Comparison of ENCODE assay signal across 10 cellular contexts in the genomic region with DNA sequence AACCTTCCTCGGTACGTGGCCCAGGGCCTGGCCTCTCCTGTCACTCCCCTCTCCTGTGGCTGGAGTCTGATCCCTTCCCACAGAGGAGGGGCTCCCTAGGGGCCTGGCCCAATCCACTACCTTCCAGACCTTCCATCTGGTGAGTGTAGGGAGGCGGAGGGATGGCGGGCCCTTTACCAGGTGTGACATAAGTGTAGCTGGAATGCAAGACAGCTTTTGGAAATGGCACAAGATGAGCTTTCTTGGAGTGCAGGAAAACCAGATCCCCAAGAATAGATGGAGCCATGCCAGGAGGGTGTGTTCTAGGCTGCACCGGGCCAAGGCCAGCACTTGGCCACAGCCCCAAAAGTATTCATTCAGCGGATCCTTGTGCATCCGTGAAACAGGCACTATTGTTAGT. TPM values are rescaled to one million over a fixed set of nuclear protein-coding genes. Genes with fewer than 3 reads are reported as not detected.
DNase-seq lines count a peak whose midpoint lies in the region; ATAC-seq and TF ChIP-seq lines count a peak whose summit lies in the region.
"Had no signal": no experiment of that assay in that cellular context is flagged by ENCODE, and none has a peak within 500 bp of the region (broad histone marks: within the 10 kb centered on the region; RNA-seq: fewer than 3 reads in every experiment).

No MANE protein-coding gene starts in this region.

- peaks cover 0 to 27% (median 16%) of the 10 kb centered on the region in 4 donors for H3K4me1 ChIP-seq in tibial artery

- no peaks in the 10 kb centered on the region for H3K9me3 Mint-ChIP-seq in brain
- H3K9me3 Mint-ChIP-seq: neural crest cell had no signal

- DNase-seq in M059J (ENCODE audit: low read depth) (peak; percentile 32), iPS-NIHi7 (ENCODE audit: extremely low spot score) (peak; percentile 35), tibial artery (no peak), NCI-H510A treated with DMSO at 0.1 percent for 48 hours (lab: John Stamatoyannopoulos, UW) (no peak)
- no peak for DNase-seq in stimulated activated CD4-positive, alpha-beta T cell treated with anti-CD3 and anti-CD28 coated beads, Interleukin-12 subunit alpha, Interleukin-12 subunit beta, amount 100 ng/mL, for 4 hours
- DNase-seq: activated CD8-positive, alpha-beta memory T cell treated with anti-CD3 and anti-CD28 coated beads, Interleukin-2, amount 50 U/mL, for 48 hours; T-helper 2 cell had no signal

- H3K27me3 ChIP-seq in tibial artery, result no peaks in the 10 kb centered on the region

- ATAC-seq in GM21528 (IDR thresholded peaks at IDR 0.05; ENCODE audit: low FRiP score, unreplicated experiment), result no peak

- peak overlapping the region in 3 of 5 experiments; percentile 54 to 87 (median 85) for H3K27ac Mint-ChIP-seq in brain

- no peaks in the 10 kb centered on the region for H3K27me3 Mint-ChIP-seq in brain

- H3K36me3 Mint-ChIP-seq in brain, result peaks cover 28% of the 10 kb centered on the region

- no peaks in the 10 kb centered on the region for H3K9me3 ChIP-seq in tibial artery

- H3K4me1 Mint-ChIP-seq in brain, result peaks cover 43% of the 10 kb centered on the region

- no peak overlapping the region for H3K4me3 Mint-ChIP-seq in brain
- H3K4me3 Mint-ChIP-seq: neural crest cell had no signal

- TF ChIP-seq CTCF in brain (conservative IDR thresholded peaks at IDR 0.05) (no peak), tibial artery (IDR thresholded peaks at IDR 0.05) (no peak)

- peaks cover 8 to 38% (median 35%) of the 10 kb centered on the region in 3 donors for H3K36me3 ChIP-seq in tibial artery

- intact Hi-C loops in tibial artery (cut with DNase I; ENCODE audit: low total_unique reads), result loop anchor here (2.0 kb wide), 1 partner anchor 144 kb away; no protein-coding TSS in a partner anchor

- no peak overlapping the region for H3K4me3 ChIP-seq in tibial artery

- H3K27ac ChIP-seq in tibial artery, result peak overlapping the region; percentile 9 to 43

RNA-seq across cellular contexts. Expression of gene IGFBP5, which starts 30.1 kb away (rescaled TPM):
- total RNA-seq in M059J (2014; rRNA removed; shearing (Covaris generic)), result 677 and 1,398 TPM in 2 replicates
- polyA plus RNA-seq in brain (ENCODE audit: insufficient read depth, low read depth, low replicate concordance), result 769 TPM

RNA-seq across cellular contexts. Expression of gene IGFBP2, which starts 32.0 kb away (rescaled TPM):
- total RNA-seq in M059J (2014; rRNA removed; shearing (Covaris generic)), result 7.6 and 12.6 TPM in 2 replicates
- 233 TPM for polyA plus RNA-seq in brain (ENCODE audit: insufficient read depth, low read depth, low replicate concordance)

Comparison
In these comparisons a context has a peak if more than half of its experiments do, and no peak if none do; other contexts are left out.
1. DNase-seq: peak in M059J (single experiment) and iPS-NIHi7 (single experiment); none in tibial artery (0 of 2), NCI-H510A treated with DMSO at 0.1 percent for 48 hours (single experiment) and stimulated activated CD4-positive, alpha-beta T cell treated with anti-CD3 and anti-CD28 coated beads, Interleukin-12 subunit alpha, Interleukin-12 subunit beta, amount 100 ng/mL, for 4 hours (single experiment).